Comparison of ENCODE assay signal across 8 cellular contexts in genomic region chr10:30059209-30060107, GRCh38. TPM values are rescaled to one million over a fixed set of nuclear protein-coding genes. Genes with fewer than 3 reads are reported as not detected.
A peak's percentile ranks its signal among the peaks of the same experiment; 100 is the strongest.
DNase-seq lines count a peak whose midpoint lies in the region; ATAC-seq and TF ChIP-seq lines count a peak whose summit lies in the region.

Gene JCAD, minus strand, starts transcription at chr10:30059586. Its CDS starts 11,774 bp downstream, at chr10:30047812.

- peak within 1 kb of the TSS; percentile 28 to 89 (median 75) for H3K4me3 Mint-ChIP-seq in CD8-positive, alpha-beta memory T cell
- H3K4me3 Mint-ChIP-seq in glutamatergic neuron (ENCODE audit: unreplicated experiment): peak within 1 kb of the TSS; percentile 82

- peak within 1 kb of the TSS; percentile 87 for H3K9ac ChIP-seq in neuronal stem cell (ENCODE audit: low read depth, low read length, poor library complexity)

- ATAC-seq in RWPE2 (ENCODE audit: low read depth): peak; percentile 84
- ATAC-seq in activated naive CD4-positive, alpha-beta T cell treated with anti-CD3 and anti-CD28 coated beads, Interleukin-2, amount 50 U/mL, for 72 hours: peak; percentile 73 to 93
- ATAC-seq in GM18505 (IDR thresholded peaks at IDR 0.05; ENCODE audit: unreplicated experiment): no peak

- peak within 1 kb of the TSS; percentile 23 for H2BK15ac ChIP-seq in neuronal stem cell (ENCODE audit: low read length)

- peak within 1 kb of the TSS; percentile 87 for H3K23ac ChIP-seq in neuronal stem cell (ENCODE audit: low read depth, low read length, poor library complexity)

- peak within 1 kb of the TSS; percentile 1 for H2AK5ac ChIP-seq in neuronal stem cell (ENCODE audit: low read depth, low read length)

- no peak within 1 kb of the TSS for H2BK5ac ChIP-seq in neuronal stem cell (ENCODE audit: low read length)

- WGBS in neuronal stem cell (ENCODE audit: extremely low coverage in 2 of 2, insufficient read length in 2 of 2, insufficient replicate concordance in 1 of 2), 2 donors: no CpG with 5 or more reads among the region's 66 CpGs

- peak in 4 of 5 donors; percentile 24 to 53 (median 40) for DNase-seq in CD8-positive, alpha-beta memory T cell
- DNase-seq in RWPE2 (ENCODE audit: low spot score): no peak
- DNase-seq in activated naive CD4-positive, alpha-beta T cell treated with anti-CD3 and anti-CD28 coated beads, Interleukin-2, amount 50 U/mL, for 72 hours (ENCODE audit: low spot score in 2 of 2): peak in 1 of 2 donors; percentile 50
- peak; percentile 89 for DNase-seq in glutamatergic neuron
- DNase-seq in neuronal stem cell (ENCODE audit: low spot score): peak; percentile 39
- DNase-seq in tibial artery: peak; percentile 74 to 91

- TF ChIP-seq CTCF in HEK293 (tag by site-specific recombination; IDR thresholded peaks at IDR 0.05) (0 out of 2 replicates have a peak, but pooled peaks have one; percentile 17), RWPE2 (IDR thresholded peaks at IDR 0.05; ENCODE audit: poor library complexity, severe bottlenecking) (no peak), glutamatergic neuron (IDR thresholded peaks at IDR 0.05; ENCODE audit: partially characterized antibody, unreplicated experiment) (no peak), tibial artery (IDR thresholded peaks at IDR 0.05) (no peak)

- peaks cover 47 to 80% of the 10 kb centered on the region in 2 donors for H3K27me3 Mint-ChIP-seq in CD8-positive, alpha-beta memory T cell
- H3K27me3 Mint-ChIP-seq in glutamatergic neuron (ENCODE audit: unreplicated experiment): peaks cover 8% of the 10 kb centered on the region

- H3K9me3 ChIP-seq in CD8-positive, alpha-beta memory T cell (ENCODE audit: low read length): no peaks in the 10 kb centered on the region
- H3K9me3 ChIP-seq in HEK293 (ENCODE audit: control insufficient read depth, insufficient read depth, low read depth, low read length) (no peaks in the 10 kb centered on the region), RWPE2 (ENCODE audit: severe bottlenecking) (no peaks in the 10 kb centered on the region), neuronal stem cell (replicated peaks in 1 of 2; ENCODE audit: control insufficient read depth in 2 of 2, insufficient read depth in 1 of 2, low read depth in 1 of 2, low read length in 2 of 2) (no peaks in the 10 kb centered on the region), tibial artery (no peaks in the 10 kb centered on the region)

- H4K8ac ChIP-seq in neuronal stem cell (ENCODE audit: low read depth, low read length): no peak within 1 kb of the TSS

- CTCF ChIA-PET in CD8-positive, alpha-beta memory T cell (lab: Charles Lee): no interaction called here
- CTCF ChIA-PET in HEK293 (lab: Yijun Ruan, JAX): interaction anchor here (0.6 to 1.5 kb wide), 2 partner anchors 182 kb away, joined by 3 read pairs; no protein-coding TSS in a partner anchor

- peak within 1 kb of the TSS; percentile 97 for H3K18ac ChIP-seq in neuronal stem cell (ENCODE audit: low read length)

- no peaks in the 10 kb centered on the region for H3K36me3 ChIP-seq in CD8-positive, alpha-beta memory T cell (ENCODE audit: insufficient read depth, low read length)
- H3K36me3 ChIP-seq in HEK293 (ENCODE audit: control insufficient read depth in 2 of 2, insufficient read depth in 1 of 2, low read length in 2 of 2) (no peaks in the 10 kb centered on the region), RWPE2 (ENCODE audit: low read depth) (no peaks in the 10 kb centered on the region), neuronal stem cell (replicated peaks in 1 of 2; ENCODE audit: control insufficient read depth in 2 of 2, insufficient read depth in 2 of 2, low read length in 2 of 2) (no peaks in the 10 kb centered on the region), tibial artery (no peaks in the 10 kb centered on the region)

- H3K27ac ChIP-seq in CD8-positive, alpha-beta memory T cell (ENCODE audit: low read depth, low read length): no peak within 1 kb of the TSS
- peak within 1 kb of the TSS; percentile 84 for H3K27ac ChIP-seq in HEK293 (ENCODE audit: extremely low read depth, low read depth, low read length)
- H3K27ac ChIP-seq in RWPE2 (ENCODE audit: poor library complexity, severe bottlenecking): no peak within 1 kb of the TSS
- no peak within 1 kb of the TSS for H3K27ac ChIP-seq in neuronal stem cell (replicated peaks; ENCODE audit: low read length)
- peak within 1 kb of the TSS; percentile 82 to 92 for H3K27ac ChIP-seq in tibial artery

- intact Hi-C loops in tibial artery (cut with DNase I; ENCODE audit: low total_unique reads): no loop called here

- H2AFZ ChIP-seq in neuronal stem cell (ENCODE audit: low read length): peak within 1 kb of the TSS; percentile 98

- H3K27ac Mint-ChIP-seq in CD8-positive, alpha-beta memory T cell: peak within 1 kb of the TSS in 1 of 8 donors; percentile 52
- H3K27ac Mint-ChIP-seq in activated naive CD4-positive, alpha-beta T cell treated with anti-CD3 and anti-CD28 coated beads, Interleukin-2, amount 50 U/mL, for 72 hours: no peak within 1 kb of the TSS
- no peak within 1 kb of the TSS for H3K27ac Mint-ChIP-seq in glutamatergic neuron (ENCODE audit: unreplicated experiment)

- peak within 1 kb of the TSS; percentile 92 for H3K4me2 ChIP-seq in neuronal stem cell (ENCODE audit: insufficient read depth, low read length, poor library complexity, severe bottlenecking)

- H3K14ac ChIP-seq in neuronal stem cell (ENCODE audit: low read length): no peak within 1 kb of the TSS

- peaks cover 20% of the 10 kb centered on the region for H3K27me3 ChIP-seq in CD8-positive, alpha-beta memory T cell (ENCODE audit: insufficient read depth, low read length, poor library complexity, severe bottlenecking)
- no peaks in the 10 kb centered on the region for H3K27me3 ChIP-seq in RWPE2 (ENCODE audit: insufficient read depth, poor library complexity, severe bottlenecking)
- H3K27me3 ChIP-seq in neuronal stem cell (ENCODE audit: control insufficient read depth in 3 of 3, insufficient read depth in 3 of 3, low read depth in 1 of 3, low read length in 3 of 3): peaks cover 0 to 15% (median 11%) of the 10 kb centered on the region in 3 experiments
- H3K27me3 ChIP-seq in tibial artery: no peaks in the 10 kb centered on the region

- peaks cover 4% of the 10 kb centered on the region for H3K4me1 ChIP-seq in CD8-positive, alpha-beta memory T cell (ENCODE audit: insufficient read depth, low read length)
- H3K4me1 ChIP-seq in HEK293 (ENCODE audit: control insufficient read depth, insufficient read depth, low read length) (peaks cover 26% of the 10 kb centered on the region), RWPE2 (ENCODE audit: insufficient read depth, poor library complexity, severe bottlenecking) (peaks cover 5% of the 10 kb centered on the region), neuronal stem cell (ENCODE audit: control insufficient read depth in 2 of 2, insufficient read depth in 1 of 2, low read depth in 1 of 2, low read length in 2 of 2) (peaks cover 3 to 15% of the 10 kb centered on the region in 2 donors), tibial artery (peaks cover 0 to 41% (median 7%) of the 10 kb centered on the region in 4 donors)

- H2BK120ac ChIP-seq in neuronal stem cell (ENCODE audit: low read depth, low read length): peak within 1 kb of the TSS; percentile 48

- H3K4ac ChIP-seq in neuronal stem cell (ENCODE audit: low read length): no peak within 1 kb of the TSS

- TF ChIP-seq POLR2A in GM18505 (IDR thresholded peaks at IDR 0.05; ENCODE audit: borderline replicate concordance, extremely low read depth, insufficient read depth, insufficient read length): no peak

- H3K79me1 ChIP-seq in neuronal stem cell (ENCODE audit: low read depth, low read length): no peaks in the 10 kb centered on the region

- no peaks in the 10 kb centered on the region for H3K36me3 Mint-ChIP-seq in CD8-positive, alpha-beta memory T cell
- peaks cover 0 to 10% of the 10 kb centered on the region in 2 donors for H3K36me3 Mint-ChIP-seq in activated naive CD4-positive, alpha-beta T cell treated with anti-CD3 and anti-CD28 coated beads, Interleukin-2, amount 50 U/mL, for 72 hours
- H3K36me3 Mint-ChIP-seq in glutamatergic neuron (ENCODE audit: unreplicated experiment): no peaks in the 10 kb centered on the region

- peaks cover 6 to 15% (median 7%) of the 10 kb centered on the region in 3 donors for H3K4me1 Mint-ChIP-seq in CD8-positive, alpha-beta memory T cell
- no peaks in the 10 kb centered on the region for H3K4me1 Mint-ChIP-seq in glutamatergic neuron (ENCODE audit: low read depth, unreplicated experiment)

- POLR2A ChIA-PET in CD8-positive, alpha-beta memory T cell (lab: Charles Lee): no interaction called here
- POLR2A ChIA-PET in HEK293 (lab: Yijun Ruan, JAX): interaction anchor here (0.6 kb wide), 1 partner anchor 189 kb away, joined by 7 read pairs; no protein-coding TSS in a partner anchor

- H2BK12ac ChIP-seq in neuronal stem cell (ENCODE audit: low read length): peak within 1 kb of the TSS; percentile 64

- no peak within 1 kb of the TSS for H4K91ac ChIP-seq in neuronal stem cell (ENCODE audit: low read depth, low read length, poor library complexity)

- H3K9me3 Mint-ChIP-seq in CD8-positive, alpha-beta memory T cell: no peaks in the 10 kb centered on the region
- no peaks in the 10 kb centered on the region for H3K9me3 Mint-ChIP-seq in activated naive CD4-positive, alpha-beta T cell treated with anti-CD3 and anti-CD28 coated beads, Interleukin-2, amount 50 U/mL, for 72 hours
- H3K9me3 Mint-ChIP-seq in glutamatergic neuron (ENCODE audit: unreplicated experiment): no peaks in the 10 kb centered on the region

- no peak within 1 kb of the TSS for H3K4me3 ChIP-seq in CD8-positive, alpha-beta memory T cell (ENCODE audit: low read length)
- H3K4me3 ChIP-seq in HEK293 (ENCODE audit: low read depth, low read length): peak within 1 kb of the TSS; percentile 62
- peak within 1 kb of the TSS; percentile 69 for H3K4me3 ChIP-seq in RWPE2 (ENCODE audit: severe bottlenecking)
- H3K4me3 ChIP-seq in neuronal stem cell (ENCODE audit: low read length in 2 of 2): peak within 1 kb of the TSS; percentile 65 to 92
- H3K4me3 ChIP-seq in tibial artery: peak within 1 kb of the TSS; percentile 80 to 84

TF ChIP-seq in HEK293, 187 proteins besides CTCF, POLR2A, EP300 and RAD21 (continues in another document):
- no peak for TF ChIP-seq ZNF544 (tag by site-specific recombination; IDR thresholded peaks at IDR 0.05)

RNA-seq across cellular contexts. Expression of gene JCAD, which starts in this region (rescaled TPM):
- total RNA-seq in CD8-positive, alpha-beta memory T cell: under 1 TPM; 0.02 to 0.04 TPM
- not detected for polyA plus RNA-seq in CD8-positive, alpha-beta memory T cell
- under 1 TPM; 0.02 to 0.05 TPM for total RNA-seq in activated naive CD4-positive, alpha-beta T cell treated with anti-CD3 and anti-CD28 coated beads, Interleukin-2, amount 50 U/mL, for 72 hours
- total RNA-seq in glutamatergic neuron (ENCODE audit: unreplicated experiment): 0.32 TPM
- 1.6 TPM for polyA plus RNA-seq in neuronal stem cell (2013, experiment 1 of 2)
- 1.6 TPM for polyA plus RNA-seq in neuronal stem cell (2013, experiment 2 of 2)

Comparison
In these comparisons a context has a peak if more than half of its experiments do, and no peak if none do; other contexts are left out.
1. Peak in DNase-seq in CD8-positive, alpha-beta memory T cell; RNA of the gene not detected or under 1 TPM.
2. Peak in ATAC-seq in activated naive CD4-positive, alpha-beta T cell treated with anti-CD3 and anti-CD28 coated beads, Interleukin-2, amount 50 U/mL, for 72 hours; RNA of the gene not detected or under 1 TPM.
3. Peak in DNase-seq in glutamatergic neuron; RNA of the gene not detected or under 1 TPM.
4. H3K27ac ChIP-seq: peak in HEK293 (single experiment) and tibial artery (2 of 2); none in CD8-positive, alpha-beta memory T cell (single experiment), RWPE2 (single experiment) and neuronal stem cell (single experiment).